Comparison of ENCODE assay signal across 10 cellular contexts in genomic region chr3:44468572-44469520, GRCh38. TPM values are rescaled to one million over a fixed set of nuclear protein-coding genes. Genes with fewer than 3 reads are reported as not detected.
A peak's percentile ranks its signal among the peaks of the same experiment; 100 is the strongest.
DNase-seq lines count a peak whose midpoint lies in the region; ATAC-seq, FAIRE-seq and TF ChIP-seq lines count a peak whose summit lies in the region.
"Had no signal": no experiment of that assay in that cellular context is flagged by ENCODE, and none has a peak within 500 bp of the region (broad histone marks: within the 10 kb centered on the region; RNA-seq: fewer than 3 reads in every experiment).

No MANE protein-coding gene starts in this region.

- no peak overlapping the region for H2AFZ ChIP-seq in SK-N-SH (ENCODE audit: low read depth)

- H3K27ac Mint-ChIP-seq in HFFc6, result peak overlapping the region; percentile 54

- H3K4me1 ChIP-seq in SK-N-SH (ENCODE audit: control insufficient read depth in 1 of 2, insufficient read depth in 2 of 2, low read depth in 1 of 2, low read length in 1 of 2) (peaks cover 0 to 5% of the 10 kb centered on the region in 2 experiments; a peak in 1 of 4 replicates), skeletal muscle satellite cell (ENCODE audit: control insufficient read depth, insufficient read depth, low read length) (peaks cover 9% of the 10 kb centered on the region)

- ATAC-seq in HG02884 (IDR thresholded peaks at IDR 0.05; ENCODE audit: unreplicated experiment) (no peak), HG03442 (IDR thresholded peaks at IDR 0.05; ENCODE audit: unreplicated experiment) (no peak)

- H3K9ac ChIP-seq in SK-N-SH (no peak overlapping the region), skeletal muscle satellite cell (ENCODE audit: low read depth, low read length) (no peak overlapping the region)

- H3K36me3 ChIP-seq in SK-N-SH (replicated peaks in 1 of 2; ENCODE audit: control insufficient read depth in 1 of 2, insufficient read depth in 2 of 2, low read length in 1 of 2) (peaks cover 5 to 36% of the 10 kb centered on the region in 2 experiments), skeletal muscle satellite cell (ENCODE audit: insufficient read depth, low read length) (peaks cover 15% of the 10 kb centered on the region)

- POLR2A ChIA-PET in SK-N-SH (lab: Yijun Ruan, JAX), result no interaction called here

- peaks cover 69% of the 10 kb centered on the region for H3K79me2 ChIP-seq in SK-N-SH (ENCODE audit: insufficient read depth)

- 0 out of 2 replicates have a peak, but pooled peaks cover 6% of the 10 kb centered on the region for H4K20me1 ChIP-seq in SK-N-SH (ENCODE audit: insufficient read depth)

- H3K36me3 Mint-ChIP-seq in HFFc6 (ENCODE audit: low read depth), result peaks cover 24% of the 10 kb centered on the region

- no peaks in the 10 kb centered on the region for H3K9me2 ChIP-seq in SK-N-SH

- H3K4me3 ChIP-seq in SK-N-SH (ENCODE audit: low read depth in 2 of 2, low read length in 1 of 2) (no peak overlapping the region), fibroblast of mammary gland (ENCODE audit: control insufficient read depth, low read depth, low read length) (no peak overlapping the region), skeletal muscle satellite cell (ENCODE audit: low read length) (peak overlapping the region; percentile 10)
- H3K4me3 ChIP-seq: dorsolateral prefrontal cortex had no signal

- peaks cover 35% of the 10 kb centered on the region for H3K4me1 Mint-ChIP-seq in HFFc6 (ENCODE audit: low read depth)

- H3K9me3 ChIP-seq in SK-N-SH (no peaks in the 10 kb centered on the region), skeletal muscle satellite cell (replicated peaks; ENCODE audit: low read length) (no peaks in the 10 kb centered on the region)

- H3K27me3 ChIP-seq in SK-N-SH (ENCODE audit: insufficient read depth), result no peaks in the 10 kb centered on the region
- no peaks in the 10 kb centered on the region for H3K27me3 ChIP-seq in skeletal muscle satellite cell (ENCODE audit: control insufficient read depth, insufficient read depth, low read length)
- H3K27me3 ChIP-seq: dorsolateral prefrontal cortex had no signal

- peak overlapping the region in 1 of 2 experiments; percentile 53; a peak in 1 of 4 replicates for H3K27ac ChIP-seq in SK-N-SH (ENCODE audit: low read depth in 2 of 2, low read length in 1 of 2)
- H3K27ac ChIP-seq: dorsolateral prefrontal cortex had no signal

- DNase-seq in HFFc6 (no peak), SK-N-SH (no peak), fibroblast of mammary gland (ENCODE audit: low read depth) (peak; percentile 74), COLO668 (lab: John Stamatoyannopoulos, UW; ENCODE audit: unreplicated experiment) (no peak), HTR-8/SVneo (ENCODE audit: insufficient read length, low spot score) (no peak)
- DNase-seq: dorsolateral prefrontal cortex, NCI-H510A had no signal

- no peaks in the 10 kb centered on the region for H3K9me3 Mint-ChIP-seq in HFFc6

- no peaks in the 10 kb centered on the region for H3K27me3 Mint-ChIP-seq in HFFc6 (ENCODE audit: insufficient read depth)

- no peak for FAIRE-seq in HTR-8/SVneo (lab: Jason Lieb, UNC)

- CTCF ChIA-PET in SK-N-SH (lab: Yijun Ruan, JAX), result no interaction called here

- no peaks in the 10 kb centered on the region for H3F3A ChIP-seq in SK-N-SH (replicated peaks; ENCODE audit: insufficient read depth)

- WGBS in SK-N-SH (ENCODE audit: low lambda C conversion rate), result 64% methylated on average over 9 of the region's 10 CpGs

- peak overlapping the region; percentile 39; the same call in 1 of the 2 replicates for H3K4me2 ChIP-seq in SK-N-SH
- peak overlapping the region; percentile 48 for H3K4me2 ChIP-seq in skeletal muscle satellite cell (ENCODE audit: low read length)

- no peak for TF ChIP-seq EP300 in SK-N-SH (IDR thresholded peaks at IDR 0.05; ENCODE audit: borderline replicate concordance in 1 of 2, low read depth in 1 of 2, low read length in 1 of 2)

- peak overlapping the region; percentile 41; the same call in 1 of the 2 replicates for H3K4me3 Mint-ChIP-seq in HFFc6

- TF ChIP-seq RAD21 in SK-N-SH (IDR thresholded peaks at IDR 0.05; ENCODE audit: low read length), result no peak

- TF ChIP-seq CTCF in HFFc6 (IDR thresholded peaks at IDR 0.05) (no peak), SK-N-SH (IDR thresholded peaks at IDR 0.05) (no peak), fibroblast of mammary gland (conservative IDR thresholded peaks at IDR 0.05; ENCODE audit: control insufficient read depth, insufficient read depth, low read depth, low read length) (no peak)

TF ChIP-seq in SK-N-SH, 30 proteins besides CTCF, POLR2A, EP300 and RAD21:
- TF ChIP-seq ZBTB33 (IDR thresholded peaks at IDR 0.05; ENCODE audit: borderline replicate concordance, low read depth) (no peak), JUND (IDR thresholded peaks at IDR 0.05) (peak; percentile 22; the same call in 1 of the 2 replicates), FOSL2 (IDR thresholded peaks at IDR 0.05; ENCODE audit: borderline replicate concordance, low read depth) (peak; percentile 33; the same call in 1 of the 2 replicates), RFX5 (IDR thresholded peaks at IDR 0.05; ENCODE audit: low read length) (no peak), NRF1 (IDR thresholded peaks at IDR 0.05; ENCODE audit: low read depth, low read length) (no peak), USF2 (IDR thresholded peaks at IDR 0.05; ENCODE audit: borderline replicate concordance, low read depth, low read length) (no peak)
TF ChIP-seq in SK-N-SH: peak in this region for 2.

RNA-seq across cellular contexts. Expression of gene ZNF445, which starts 8.6 kb away (rescaled TPM):
- 10 to 100 TPM; 11.5 to 13.0 (median 12.5) TPM for total RNA-seq in HFFc6 (2021; fragmentation: NEBNext Ultra II Directional; extraction: Animal tissue kit (Norgen Biotek cat#: 25700))
- 2.2 and 2.9 TPM in 2 replicates for polyA plus RNA-seq in SK-N-SH (2012; rRNA removed)
- 1.6 and 2.0 TPM in 2 replicates for polyA plus RNA-seq in SK-N-SH (2012; cell fraction: cytosol; rRNA removed)
- polyA plus RNA-seq in SK-N-SH (2012; cell fraction: nucleus; rRNA removed), result 6.2 and 8.1 TPM in 2 replicates
- 4.6 and 5.8 TPM in 2 replicates for total RNA-seq in skeletal muscle satellite cell (2012; rRNA removed)
